Comparison of ENCODE assay signal across 1 cellular context in genomic region chr4:185470503-185471195, GRCh38.
A peak's percentile ranks its signal among the peaks of the same experiment; 100 is the strongest.
TF ChIP-seq lines count a peak whose summit lies in the region.

No MANE protein-coding gene starts in this region.

TF ChIP-seq in K562, 482 proteins besides CTCF, POLR2A, EP300 and RAD21 (continued from another document):
- TF ChIP-seq, protein P1, sequence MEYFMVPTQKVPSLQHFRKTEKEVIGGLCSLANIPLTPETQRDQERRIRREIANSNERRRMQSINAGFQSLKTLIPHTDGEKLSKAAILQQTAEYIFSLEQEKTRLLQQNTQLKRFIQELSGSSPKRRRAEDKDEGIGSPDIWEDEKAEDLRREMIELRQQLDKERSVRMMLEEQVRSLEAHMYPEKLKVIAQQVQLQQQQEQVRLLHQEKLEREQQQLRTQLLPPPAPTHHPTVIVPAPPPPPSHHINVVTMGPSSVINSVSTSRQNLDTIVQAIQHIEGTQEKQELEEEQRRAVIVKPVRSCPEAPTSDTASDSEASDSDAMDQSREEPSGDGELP (CRISPR knock-in tag; IDR thresholded peaks at IDR 0.05; ENCODE audit: borderline replicate concordance), result peak; percentile 37; the same call in 1 of the 2 replicates
- TF ChIP-seq ZEB2 (IDR thresholded peaks at IDR 0.05) (0 out of 2 replicates have a peak, but pooled peaks have one; percentile 29), ZFP36 (IDR thresholded peaks at IDR 0.05; ENCODE audit: low read depth, low read length, partially characterized antibody) (peak; percentile 49), MYNN (IDR thresholded peaks at IDR 0.05) (no peak), MYNN (CRISPR knock-in tag; IDR thresholded peaks at IDR 0.05) (no peak), ZNF511 (CRISPR knock-in tag; IDR thresholded peaks at IDR 0.05) (0 out of 2 replicates have a peak, but pooled peaks have one; percentile 48), SMAD4 (CRISPR knock-in tag; conservative IDR thresholded peaks at IDR 0.05) (no peak), NBN (IDR thresholded peaks at IDR 0.05; ENCODE audit: low read depth) (no peak), RNF2 (IDR thresholded peaks at IDR 0.05) (peak; percentile 60; the same call in 1 of the 2 replicates), BCOR (IDR thresholded peaks at IDR 0.05) (peak; percentile 70; the same call in 1 of the 2 replicates), CBX2 (IDR thresholded peaks at IDR 0.05; ENCODE audit: insufficient read depth, low read length, poor library complexity, severe bottlenecking) (peak; percentile 88), SMC3 (conservative IDR thresholded peaks at IDR 0.05; ENCODE audit: insufficient read depth, low read depth, low read length) (no peak), CTBP1 (IDR thresholded peaks at IDR 0.05; ENCODE audit: borderline replicate concordance) (peak; percentile 14; the same call in 1 of the 2 replicates), NEUROD1 (IDR thresholded peaks at IDR 0.05; ENCODE audit: borderline replicate concordance, low read depth, low read length, partially characterized antibody) (no peak), NFE2 (IDR thresholded peaks at IDR 0.05; ENCODE audit: low read depth) (0 out of 2 replicates have a peak, but pooled peaks have one; percentile 2), HINFP (tag; conservative IDR thresholded peaks at IDR 0.05; ENCODE audit: low read depth) (no peak), ZNF79 (CRISPR knock-in tag; IDR thresholded peaks at IDR 0.05; ENCODE audit: low read depth) (no peak), BCL6 (CRISPR knock-in tag; IDR thresholded peaks at IDR 0.05) (no peak), IRF9 (tag; IDR thresholded peaks at IDR 0.05) (no peak), KDM5B (IDR thresholded peaks at IDR 0.05; ENCODE audit: insufficient replicate concordance, low read depth, low read length) (peak; percentile 20), ZNF398 (CRISPR knock-in tag; IDR thresholded peaks at IDR 0.05) (no peak), CBFB (CRISPR knock-in tag; IDR thresholded peaks at IDR 0.05) (0 out of 2 replicates have a peak, but pooled peaks have one; percentile 47)
- TF ChIP-seq, protein P2, sequence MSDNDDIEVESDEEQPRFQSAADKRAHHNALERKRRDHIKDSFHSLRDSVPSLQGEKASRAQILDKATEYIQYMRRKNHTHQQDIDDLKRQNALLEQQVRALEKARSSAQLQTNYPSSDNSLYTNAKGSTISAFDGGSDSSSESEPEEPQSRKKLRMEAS (CRISPR knock-in tag; IDR thresholded peaks at IDR 0.05), result peak; percentile 57; the same call in 1 of the 2 replicates
- TF ChIP-seq, protein P3, sequence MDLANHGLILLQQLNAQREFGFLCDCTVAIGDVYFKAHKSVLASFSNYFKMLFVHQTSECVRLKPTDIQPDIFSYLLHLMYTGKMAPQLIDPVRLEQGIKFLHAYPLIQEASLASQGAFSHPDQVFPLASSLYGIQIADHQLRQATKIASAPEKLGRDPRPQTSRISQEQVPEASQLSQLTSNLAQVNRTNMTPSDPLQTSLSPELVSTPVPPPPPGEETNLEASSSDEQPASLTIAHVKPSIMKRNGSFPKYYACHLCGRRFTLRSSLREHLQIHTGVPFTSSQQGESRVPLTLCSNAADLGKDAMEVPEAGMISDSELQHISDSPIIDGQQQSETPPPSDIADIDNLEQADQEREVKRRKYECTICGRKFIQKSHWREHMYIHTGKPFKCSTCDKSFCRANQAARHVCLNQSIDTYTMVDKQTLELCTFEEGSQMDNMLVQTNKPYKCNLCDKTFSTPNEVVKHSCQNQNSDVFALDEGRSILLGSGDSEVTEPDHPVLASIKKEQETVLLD (IDR thresholded peaks at IDR 0.05), result no peak
